Comparison of ENCODE assay signal across 8 cellular contexts in the genomic region with DNA sequence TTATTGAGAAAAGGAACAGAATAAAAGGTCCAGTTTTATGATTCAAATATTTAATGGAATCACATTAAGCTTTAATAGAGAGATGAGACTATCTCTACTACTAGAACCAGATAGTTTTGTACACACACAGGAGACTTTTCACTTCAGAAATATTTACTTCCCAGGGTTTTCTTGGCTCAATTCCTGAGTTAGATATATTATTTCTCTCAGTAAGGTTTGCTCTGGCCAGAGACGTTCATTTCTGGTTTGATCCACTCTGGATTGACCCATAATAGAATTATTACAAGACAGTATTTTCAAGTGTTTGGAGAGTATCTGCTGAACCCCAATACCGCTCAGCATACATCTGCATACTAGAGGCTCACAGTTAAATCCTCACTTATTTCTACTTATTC. TPM values are rescaled to one million over a fixed set of nuclear protein-coding genes. Genes with fewer than 3 reads are reported as not detected.
A peak's percentile ranks its signal among the peaks of the same experiment; 100 is the strongest.
DNase-seq lines count a peak whose midpoint lies in the region; ATAC-seq and TF ChIP-seq lines count a peak whose summit lies in the region.

No MANE protein-coding gene starts in this region.

- CTCF ChIA-PET in activated CD4-positive, alpha-beta memory T cell treated with anti-CD3 and anti-CD28 coated beads, Interleukin-2, amount 10 ng/mL, durations not matched to agents 7 days and 5 days (lab: Charles Lee) = interaction anchor here (0.7 to 2.2 kb wide), 9 partner anchors 11 to 257 kb away, joined by 3 to 6 read pairs (median 5); partner anchors contain the start of gene KCNH1

- peaks cover 12% of the 10 kb centered on the region for H4K20me1 ChIP-seq in smooth muscle cell (ENCODE audit: low read depth)

- no peaks in the 10 kb centered on the region for H3K36me3 ChIP-seq in iPS DF 6.9 (ENCODE audit: control insufficient read depth, insufficient read depth, low read length)
- H3K36me3 ChIP-seq in smooth muscle cell (ENCODE audit: low read depth) = no peaks in the 10 kb centered on the region

- peaks cover 11% of the 10 kb centered on the region for H3K36me3 Mint-ChIP-seq in activated CD4-positive, alpha-beta memory T cell treated with anti-CD3 and anti-CD28 coated beads, Interleukin-2, amount 10 ng/mL, durations not matched to agents 7 days and 5 days (ENCODE audit: low read depth)

- H3K9me3 ChIP-seq in iPS DF 6.9 (ENCODE audit: control insufficient read depth, insufficient read depth, low read length) (no peaks in the 10 kb centered on the region), smooth muscle cell (replicated peaks; ENCODE audit: low read depth) (no peaks in the 10 kb centered on the region)

- H3K9ac ChIP-seq in smooth muscle cell (ENCODE audit: low read depth) = peak overlapping the region; percentile 76

- H3K4me1 ChIP-seq in iPS DF 6.9 (ENCODE audit: control insufficient read depth, insufficient read depth, low read length) (no peaks in the 10 kb centered on the region), smooth muscle cell (ENCODE audit: low read depth) (peaks cover 22% of the 10 kb centered on the region)

- H3K27me3 ChIP-seq in iPS DF 6.9 (ENCODE audit: control insufficient read depth, insufficient read depth, low read length) = no peaks in the 10 kb centered on the region
- no peaks in the 10 kb centered on the region for H3K27me3 ChIP-seq in smooth muscle cell (ENCODE audit: low read depth)

- H3K9me3 Mint-ChIP-seq in activated CD4-positive, alpha-beta memory T cell treated with anti-CD3 and anti-CD28 coated beads, Interleukin-2, amount 10 ng/mL, durations not matched to agents 7 days and 5 days = no peaks in the 10 kb centered on the region

- DNase-seq in HCEC 1CT (peak; percentile 7), iPS DF 6.9 (ENCODE audit: low read depth, low spot score) (no peak), smooth muscle cell (lab: John Stamatoyannopoulos, UW; ENCODE audit: unreplicated experiment) (no peak), dedifferentiated amniotic fluid mesenchymal stem cell (ENCODE audit: extremely low spot score) (no peak)
- no peak for DNase-seq in activated CD4-positive, alpha-beta memory T cell treated with anti-CD3 and anti-CD28 coated beads, Interleukin-2, amount 10 ng/mL, durations not matched to agents 7 days and 5 days
- no peak for DNase-seq in activated effector memory CD4-positive, alpha-beta T cell treated with Interleukin-2 at 50 U/mL for 16 hours
- DNase-seq in stimulated activated CD4-positive, alpha-beta T cell treated with anti-CD3 and anti-CD28 coated beads, Interleukin-4, amount 100 ng/mL, for 1 hour = no peak

- H3K27me3 Mint-ChIP-seq in activated CD4-positive, alpha-beta memory T cell treated with anti-CD3 and anti-CD28 coated beads, Interleukin-2, amount 10 ng/mL, durations not matched to agents 7 days and 5 days = peaks cover 2% of the 10 kb centered on the region

- TF ChIP-seq CTCF in smooth muscle cell (IDR thresholded peaks at IDR 0.05; ENCODE audit: borderline replicate concordance, insufficient read depth, poor library complexity, severe bottlenecking) = no peak

- peaks cover 15% of the 10 kb centered on the region for H3K79me2 ChIP-seq in smooth muscle cell (ENCODE audit: low read depth)

- peak overlapping the region; percentile 90 for H3K4me2 ChIP-seq in smooth muscle cell

- H3F3A ChIP-seq in smooth muscle cell (ENCODE audit: low read depth) = peaks cover 19% of the 10 kb centered on the region

- H3K27ac ChIP-seq in iPS DF 6.9 (ENCODE audit: low read length) (peak overlapping the region; percentile 3), smooth muscle cell (ENCODE audit: low read depth) (peak overlapping the region; percentile 95)

- POLR2A ChIA-PET in activated CD4-positive, alpha-beta memory T cell treated with anti-CD3 and anti-CD28 coated beads, Interleukin-2, amount 10 ng/mL, durations not matched to agents 7 days and 5 days (lab: Charles Lee) = interaction anchor here (0.6 to 1.4 kb wide), 15 partner anchors 8 to 1488 kb away, joined by 3 to 9 read pairs (median 4); no protein-coding TSS in a partner anchor

- H3K4me3 ChIP-seq in iPS DF 6.9 (ENCODE audit: low read length) (peak overlapping the region; percentile 60; the same call in 1 of the 2 replicates), smooth muscle cell (peak overlapping the region; percentile 97)

- H3K4me3 Mint-ChIP-seq in activated CD4-positive, alpha-beta memory T cell treated with anti-CD3 and anti-CD28 coated beads, Interleukin-2, amount 10 ng/mL, durations not matched to agents 7 days and 5 days = peak overlapping the region; percentile 77

- whole genome bisulfite sequencing in iPS DF 6.9 (ENCODE audit: insufficient coverage, insufficient read length) = no CpG with 5 or more reads among the region's 2 CpGs
- 0% methylated on average over 2 of the region's 2 CpGs for WGBS in smooth muscle cell (ENCODE audit: low lambda C conversion rate)

- peak overlapping the region; percentile 87 for H3K27ac Mint-ChIP-seq in activated CD4-positive, alpha-beta memory T cell treated with anti-CD3 and anti-CD28 coated beads, Interleukin-2, amount 10 ng/mL, durations not matched to agents 7 days and 5 days

- ATAC-seq in GM21529 (IDR thresholded peaks at IDR 0.05; ENCODE audit: unreplicated experiment) = no peak

- H2AFZ ChIP-seq in smooth muscle cell (ENCODE audit: low read depth) = peak overlapping the region; percentile 90

- peaks cover 20% of the 10 kb centered on the region for H3K4me1 Mint-ChIP-seq in activated CD4-positive, alpha-beta memory T cell treated with anti-CD3 and anti-CD28 coated beads, Interleukin-2, amount 10 ng/mL, durations not matched to agents 7 days and 5 days

RNA-seq across cellular contexts. Expression of gene RCOR3, which starts 1.3 kb away (rescaled TPM):
- 10 to 100 TPM; 47.8 to 52.7 TPM for total RNA-seq in activated CD4-positive, alpha-beta memory T cell treated with anti-CD3 and anti-CD28 coated beads, Interleukin-2, amount 10 ng/mL, durations not matched to agents 7 days and 5 days
- 27.7 and 32.5 TPM in 2 replicates for total RNA-seq in smooth muscle cell
- polyA plus RNA-seq in smooth muscle cell = 22.0 and 22.5 TPM in 2 replicates
